Comparison of ENCODE assay signal across 7 cellular contexts in the genomic region with DNA sequence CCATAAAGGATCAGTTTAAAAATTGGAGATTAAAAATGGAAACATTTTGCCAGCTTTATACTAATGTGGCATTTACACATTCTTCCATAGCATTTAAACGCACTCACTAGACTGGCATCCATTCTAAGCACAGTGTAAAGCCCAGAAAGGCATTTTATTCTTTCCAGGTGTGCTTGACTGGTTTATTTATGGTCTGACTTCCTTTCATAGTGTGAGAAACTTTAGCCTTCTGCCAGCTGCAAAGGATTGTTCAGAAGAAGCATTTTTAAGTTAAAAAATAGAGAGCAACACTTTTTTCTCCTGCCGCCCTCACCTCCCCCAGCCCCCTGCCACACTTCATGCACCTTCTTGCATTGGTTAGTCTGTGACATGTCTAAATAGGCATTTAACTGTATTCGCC.
"Had no signal": no experiment of that assay in that cellular context is flagged by ENCODE, and none has a peak within 500 bp of the region (broad histone marks: within the 10 kb centered on the region; RNA-seq: fewer than 3 reads in every experiment).

No MANE protein-coding gene starts in this region.

- H3K9me3 ChIP-seq: HAP-1 had no signal

- ATAC-seq: HCT116 had no signal

- H3K27me3 Mint-ChIP-seq: IgD-negative memory B cell had no signal

- H3K4me3 ChIP-seq: HAP-1 had no signal

- H3K27ac Mint-ChIP-seq: HFFc6, IgD-negative memory B cell had no signal

- DNase-seq: GOT3, H7, HFFc6, KBM-7 had no signal

- H3K9me3 Mint-ChIP-seq: IgD-negative memory B cell had no signal

- H3K4me3 Mint-ChIP-seq: HFFc6, IgD-negative memory B cell had no signal

- H3K36me3 Mint-ChIP-seq: IgD-negative memory B cell had no signal

- H3K36me3 ChIP-seq: HAP-1 had no signal
